1 cellular context compared by ENCODE assay signal in genomic region chr4:100391913-100392312, GRCh38.
TF ChIP-seq lines count a peak whose summit lies in the region.

No MANE protein-coding gene starts in this region.

TF ChIP-seq in SK-N-SH treated with all-trans-retinoic acid at 6 μM for 48 hours, 23 proteins besides CTCF, POLR2A, EP300 and RAD21 (continued from another document):
- no peak for TF ChIP-seq PATZ1 (CRISPR knock-in tag; IDR thresholded peaks at IDR 0.05; ENCODE audit: borderline replicate concordance)
TF ChIP-seq in SK-N-SH treated with all-trans-retinoic acid at 6 μM for 48 hours: peak in this region for 0.
